Comparison of ENCODE assay signal across 2 cellular contexts in genomic region chr9:123291736-123292135, GRCh38.
A peak's percentile ranks its signal among the peaks of the same experiment; 100 is the strongest.
TF ChIP-seq lines count a peak whose summit lies in the region.

No MANE protein-coding gene starts in this region.

TF ChIP-seq in A549, 52 proteins besides CTCF, POLR2A, EP300 and RAD21:
- no peak for TF ChIP-seq ZFP36 (IDR thresholded peaks at IDR 0.05; ENCODE audit: borderline replicate concordance, partially characterized antibody)
- TF ChIP-seq REST (IDR thresholded peaks at IDR 0.05) = peak; percentile 81

TF ChIP-seq in H1, 55 proteins besides CTCF, POLR2A, EP300 and RAD21:
- TF ChIP-seq HDAC2 (IDR thresholded peaks at IDR 0.05; ENCODE audit: borderline replicate concordance in 1 of 2, low read depth in 2 of 2, low read length in 2 of 2) (peak in 1 of 2 experiments; percentile 64; a peak in 1 of 4 replicates), ATF3 (IDR thresholded peaks at IDR 0.05; ENCODE audit: insufficient read depth, low read depth, low read length) (no peak), KDM1A (IDR thresholded peaks at IDR 0.05; ENCODE audit: borderline replicate concordance, low read length) (peak; percentile 96)
TF ChIP-seq in H1: peak in this region for 2.
